Comparison of ENCODE assay signal across 8 cellular contexts in genomic region chr1:46302091-46303037, GRCh38. TPM values are rescaled to one million over a fixed set of nuclear protein-coding genes. Genes with fewer than 3 reads are reported as not detected.
DNase-seq lines count a peak whose midpoint lies in the region; ATAC-seq and TF ChIP-seq lines count a peak whose summit lies in the region.

No MANE protein-coding gene starts in this region.

- intact Hi-C loops in left cardiac atrium (cut with DNase I) (loop anchor here in 1 of 2 donors (2.0 kb wide), 1 partner anchor 38 kb away; the partner anchor contains the start of gene NSUN4), posterior vena cava (cut with DNase I) (loop anchor here in 1 of 2 donors (5.0 kb wide), 1 partner anchor 40 kb away; the partner anchor contains the start of gene NSUN4)

- peaks cover 8 to 23% of the 10 kb centered on the region in 2 experiments for H3K36me3 ChIP-seq in SK-N-SH (replicated peaks in 1 of 2; ENCODE audit: control insufficient read depth in 1 of 2, insufficient read depth in 2 of 2, low read length in 1 of 2)

- peak overlapping the region; percentile 95 for H3K4me2 ChIP-seq in SK-N-SH

- H3K9me3 ChIP-seq in SK-N-SH: no peaks in the 10 kb centered on the region

- POLR2A ChIA-PET in SK-N-SH (lab: Yijun Ruan, JAX): interaction anchor here (0.7 to 2.5 kb wide), 6 partner anchors 16 to 75 kb away, joined by 3 to 17 read pairs (median 4); partner anchors contain the start of genes NSUN4 and RAD54L

- H3K9ac ChIP-seq in SK-N-SH: peak overlapping the region; percentile 98

- CTCF ChIA-PET in SK-N-SH (lab: Yijun Ruan, JAX): interaction anchor here (0.9 to 3.5 kb wide), 7 partner anchors 11 to 45 kb away, joined by 3 to 22 read pairs (median 4); partner anchors contain the start of gene NSUN4

- H3K4me3 ChIP-seq in AG10803 (ENCODE audit: low read length): peak overlapping the region; percentile 92
- peak overlapping the region; percentile 66 to 89 for H3K4me3 ChIP-seq in SK-N-SH (ENCODE audit: low read depth in 2 of 2, low read length in 1 of 2)

- TF ChIP-seq RAD21 in SK-N-SH (IDR thresholded peaks at IDR 0.05; ENCODE audit: low read length): no peak

- peak overlapping the region; percentile 93 for H3K27ac ChIP-seq in SK-N-SH (ENCODE audit: low read depth in 2 of 2, low read length in 1 of 2)
- H3K27ac ChIP-seq in adipose tissue (ENCODE audit: low read depth, low read length): peak overlapping the region; percentile 97

- peak overlapping the region; percentile 42; the same call in 1 of the 2 replicates for H2AFZ ChIP-seq in SK-N-SH (ENCODE audit: low read depth)

- peak; percentile 68 for DNase-seq in AG10803 (ENCODE audit: low read depth)
- DNase-seq in SK-N-SH: peak; percentile 80
- DNase-seq in left cardiac atrium: peak; percentile 64
- peak; percentile 88 for DNase-seq in posterior vena cava (ENCODE audit: low spot score)
- DNase-seq in cerebellar cortex (ENCODE audit: low spot score): no peak

- peak; percentile 35 for ATAC-seq in GM18868 (IDR thresholded peaks at IDR 0.05; ENCODE audit: unreplicated experiment)
- ATAC-seq in HG03280 (IDR thresholded peaks at IDR 0.05; ENCODE audit: unreplicated experiment): peak; percentile 33
- ATAC-seq in left cardiac atrium: peak; percentile 39 to 42

- WGBS in SK-N-SH (ENCODE audit: low lambda C conversion rate): 1% methylated on average over 29 of the region's 93 CpGs
- WGBS in adipose tissue, 3 donors: 0% methylated on average over 68 to 93 of the region's 93 CpGs

- H4K20me1 ChIP-seq in SK-N-SH (ENCODE audit: insufficient read depth): peaks cover 23% of the 10 kb centered on the region

- no peaks in the 10 kb centered on the region for H3K9me2 ChIP-seq in SK-N-SH

- H3K79me2 ChIP-seq in SK-N-SH (ENCODE audit: insufficient read depth): peaks cover 94% of the 10 kb centered on the region

- H3K27me3 ChIP-seq in SK-N-SH (ENCODE audit: insufficient read depth): no peaks in the 10 kb centered on the region

- 0 out of 4 replicates have a peak, but pooled peaks of 1 of the 2 experiments have one; percentile 11 for TF ChIP-seq EP300 in SK-N-SH (IDR thresholded peaks at IDR 0.05; ENCODE audit: borderline replicate concordance in 1 of 2, low read depth in 1 of 2, low read length in 1 of 2)

- peaks cover 10% of the 10 kb centered on the region for H3F3A ChIP-seq in SK-N-SH (replicated peaks; ENCODE audit: insufficient read depth)

- H3K4me1 ChIP-seq in SK-N-SH (ENCODE audit: control insufficient read depth in 1 of 2, insufficient read depth in 2 of 2, low read depth in 1 of 2, low read length in 1 of 2): peaks cover 13 to 18% of the 10 kb centered on the region in 2 experiments

- TF ChIP-seq CTCF in AG10803 (conservative IDR thresholded peaks at IDR 0.05; ENCODE audit: low read length) (0 out of 2 replicates have a peak, but pooled peaks have one; percentile 4), SK-N-SH (IDR thresholded peaks at IDR 0.05) (peak; percentile 17; the same call in 1 of the 2 replicates)

TF ChIP-seq in SK-N-SH, 30 proteins besides CTCF, POLR2A, EP300 and RAD21:
- no peak for TF ChIP-seq POLR2AphosphoS5 (IDR thresholded peaks at IDR 0.05; ENCODE audit: low read depth, low read length)
- TF ChIP-seq YY1 (IDR thresholded peaks at IDR 0.05; ENCODE audit: low read depth): peak; percentile 16; the same call in 1 of the 2 replicates
- 0 out of 2 replicates have a peak, but pooled peaks have one; percentile 8 for TF ChIP-seq MXI1 (IDR thresholded peaks at IDR 0.05; ENCODE audit: low read depth, low read length)
- no peak for TF ChIP-seq CHD2 (IDR thresholded peaks at IDR 0.05; ENCODE audit: low read length, partially characterized antibody)
- TF ChIP-seq TAF1 (IDR thresholded peaks at IDR 0.05; ENCODE audit: borderline replicate concordance, low read depth, low read length): no peak; the same call in 1 of the 2 replicates

RNA-seq across cellular contexts. Expression of gene LRRC41, which starts 1.1 kb away (rescaled TPM):
- polyA plus RNA-seq in SK-N-SH (2012; rRNA removed) (59.3 and 66.0 TPM in 2 replicates), adipose tissue (10 to 100 TPM; 29.5 to 52.7 (median 33.1) TPM)
- 27.8 and 44.8 TPM in 2 replicates for polyA plus RNA-seq in SK-N-SH (2012; cell fraction: cytosol; rRNA removed)
- polyA plus RNA-seq in SK-N-SH (2012; cell fraction: nucleus; rRNA removed): 79.7 and 99.7 TPM in 2 replicates
- total RNA-seq in left cardiac atrium (10 to 100 TPM; 34.5 to 46.4 TPM), posterior vena cava (10 to 100 TPM; 40.7 to 45.3 TPM)

RNA-seq across cellular contexts. Expression of gene UQCRH, which starts 1.1 kb away (rescaled TPM):
- polyA plus RNA-seq in SK-N-SH (2012; rRNA removed) (971 and 1,411 TPM in 2 replicates), adipose tissue (100 to 1,000 TPM; 224 to 744 (median 624) TPM)
- polyA plus RNA-seq in SK-N-SH (2012; cell fraction: cytosol; rRNA removed): 1,815 and 2,051 TPM in 2 replicates
- 140 and 205 TPM in 2 replicates for polyA plus RNA-seq in SK-N-SH (2012; cell fraction: nucleus; rRNA removed)
- total RNA-seq in left cardiac atrium (100 to 1,000 TPM; 770 to 822 TPM), posterior vena cava (100 to 1,000 TPM; 127 to 149 TPM)

RNA-seq across cellular contexts. Expression of gene NSUN4, which starts 38.2 kb away (rescaled TPM):
- polyA plus RNA-seq in SK-N-SH (2012; rRNA removed) (14.7 and 18.8 TPM in 2 replicates), adipose tissue (10 to 100 TPM; 10.0 to 19.8 (median 10.8) TPM)
- 11.4 and 15.8 TPM in 2 replicates for polyA plus RNA-seq in SK-N-SH (2012; cell fraction: cytosol; rRNA removed)
- polyA plus RNA-seq in SK-N-SH (2012; cell fraction: nucleus; rRNA removed): 22.7 and 26.9 TPM in 2 replicates
- total RNA-seq in left cardiac atrium (10 to 100 TPM; 13.4 to 17.4 TPM), posterior vena cava (10 to 100 TPM; 17.3 to 18.9 TPM)

RNA-seq across cellular contexts. Expression of gene RAD54L, which starts 54.8 kb away (rescaled TPM):
- polyA plus RNA-seq in SK-N-SH (2012; rRNA removed) (11.5 and 13.4 TPM in 2 replicates), adipose tissue (under 1 TPM; 0.10 to 0.24 (median 0.11) TPM)
- 5.6 and 8.1 TPM in 2 replicates for polyA plus RNA-seq in SK-N-SH (2012; cell fraction: cytosol; rRNA removed)
- 37.1 and 49.5 TPM in 2 replicates for polyA plus RNA-seq in SK-N-SH (2012; cell fraction: nucleus; rRNA removed)
- total RNA-seq in left cardiac atrium (under 1 TPM; 0.71 to 0.77 TPM), posterior vena cava (under 1 TPM; 0.60 to 0.67 TPM)

Comparison
In these comparisons a context has a peak if more than half of its experiments do, and no peak if none do; other contexts are left out.
1. RNA of gene UQCRH, which starts 1.1 kb away (total RNA-seq): 770 to 822 TPM in left cardiac atrium; 127 to 149 TPM in posterior vena cava; every median in the first group is over 4 times any median in the second.
2. Peak in every context shown above with its lines, with median percentiles within 50 percentile points of each other: ATAC-seq.